In the genomic region with DNA sequence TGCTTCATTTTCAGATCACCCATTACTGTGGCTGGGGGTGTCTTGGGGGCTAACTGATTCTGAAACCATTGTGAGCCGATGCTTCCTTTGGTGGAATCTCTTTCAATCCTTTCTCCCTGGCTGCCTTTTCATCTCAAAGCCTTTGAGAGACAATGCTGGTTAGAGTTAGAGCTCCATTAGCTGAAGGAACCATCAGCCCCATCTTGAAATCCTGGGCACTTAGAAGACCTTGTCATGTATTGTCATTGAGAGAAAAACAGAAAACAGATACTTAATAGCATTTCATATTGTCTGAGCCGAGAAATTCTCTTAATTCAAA, we compare ENCODE assay signal across 1 cellular context.
A peak's percentile ranks its signal among the peaks of the same experiment; 100 is the strongest.
TF ChIP-seq lines count a peak whose summit lies in the region.

No MANE protein-coding gene starts in this region.

TF ChIP-seq in GM23338, 12 proteins besides CTCF, POLR2A, EP300 and RAD21 (continued from another document):
- peak; percentile 94 for TF ChIP-seq ZNF462 (CRISPR knock-in tag; IDR thresholded peaks at IDR 0.05)
- no peak for TF ChIP-seq ZNF331 (CRISPR knock-in tag; IDR thresholded peaks at IDR 0.05; ENCODE audit: low read depth)
- TF ChIP-seq NANOG (IDR thresholded peaks at IDR 0.05; ENCODE audit: borderline replicate concordance): peak; percentile 87; the same call in 1 of the 2 replicates
